28 cellular contexts compared by ENCODE assay signal in the genomic region with DNA sequence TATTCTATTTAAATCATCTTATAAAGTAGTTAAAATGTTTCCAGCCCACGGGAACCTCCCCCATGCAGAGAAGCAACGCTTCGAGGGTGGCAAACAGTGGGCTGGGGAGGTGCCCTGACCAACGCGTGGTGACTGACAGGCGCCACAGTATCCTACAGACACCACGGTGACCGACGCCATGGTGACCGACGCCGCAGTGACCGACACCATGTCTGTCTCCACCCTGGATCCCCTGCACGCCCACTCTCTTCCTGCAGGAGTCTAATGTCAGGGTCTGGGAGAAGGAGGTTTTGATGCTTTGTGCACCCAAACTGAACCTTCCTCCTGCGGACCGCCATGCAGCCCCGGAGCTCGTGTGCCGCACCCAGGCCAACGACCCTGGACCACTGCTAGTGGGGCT.
"Had no signal": no experiment of that assay in that cellular context is flagged by ENCODE, and none has a peak within 500 bp of the region (broad histone marks: within the 10 kb centered on the region; RNA-seq: fewer than 3 reads in every experiment).

No MANE protein-coding gene starts in this region.

- H3K9me3 ChIP-seq: colonic mucosa, neutrophil, prostate gland, vagina had no signal

- H3K4me3 Mint-ChIP-seq: dendritic cell treated with granulocyte-macrophage colony-stimulating factor and Interleukin-4, amounts not matched to agents 40 ng/mL and 50 ng/mL, for 4 days; endodermal cell; natural killer cell; stimulated activated naive B cell treated with anti-CD40 and anti-IgM and Interleukin-4, amounts not matched to agents 10 μg/mL and 1 μg/mL and 100 μg/mL, for 72 hours; stimulated activated naive CD8-positive, alpha-beta T cell treated with anti-CD3 and anti-CD28 coated beads, Interleukin-15, Interleukin-2, amounts not matched to agents 100 ng/mL and 50 ng/mL, for 24 hours had no signal

- ATAC-seq: esophagus mucosa; foreskin keratinocyte; gastroesophageal sphincter; heart left ventricle; left colon; lower lobe of right lung; natural killer cell; stimulated activated naive B cell treated with anti-CD40 and anti-IgM and Interleukin-4, amounts not matched to agents 10 μg/mL and 1 μg/mL and 100 μg/mL, for 72 hours had no signal

- H3K9ac ChIP-seq: parathyroid adenoma had no signal

- H3K27ac Mint-ChIP-seq: dendritic cell treated with granulocyte-macrophage colony-stimulating factor and Interleukin-4, amounts not matched to agents 40 ng/mL and 50 ng/mL, for 4 days; endodermal cell; natural killer cell; stimulated activated naive B cell treated with anti-CD40 and anti-IgM and Interleukin-4, amounts not matched to agents 10 μg/mL and 1 μg/mL and 100 μg/mL, for 72 hours; stimulated activated naive CD8-positive, alpha-beta T cell treated with anti-CD3 and anti-CD28 coated beads, Interleukin-15, Interleukin-2, amounts not matched to agents 100 ng/mL and 50 ng/mL, for 24 hours had no signal

- H3K36me3 ChIP-seq: colonic mucosa, gastroesophageal sphincter, heart left ventricle, left ventricle myocardium inferior, lower lobe of right lung, neutrophil, prostate gland, right atrium auricular region, thoracic aorta, transverse colon, vagina had no signal

- H3K36me3 Mint-ChIP-seq: natural killer cell had no signal

- H3K27me3 ChIP-seq: colonic mucosa, foreskin keratinocyte, gastroesophageal sphincter, heart left ventricle, neutrophil, right atrium auricular region, transverse colon, vagina had no signal

- H3K4me1 ChIP-seq: colonic mucosa, foreskin keratinocyte, gastroesophageal sphincter, heart left ventricle, left ventricle myocardium inferior, lower lobe of right lung, parathyroid adenoma, prostate gland, right atrium auricular region, transverse colon, vagina had no signal

- H3K4me3 ChIP-seq: colonic mucosa, gastroesophageal sphincter, heart left ventricle, left ventricle myocardium inferior, lower lobe of right lung, prostate gland, right atrium auricular region, skin epidermis, thoracic aorta, transverse colon, vagina had no signal

- H3K27me3 Mint-ChIP-seq: dendritic cell treated with granulocyte-macrophage colony-stimulating factor and Interleukin-4, amounts not matched to agents 40 ng/mL and 50 ng/mL, for 4 days; stimulated activated naive B cell treated with anti-CD40 and anti-IgM and Interleukin-4, amounts not matched to agents 10 μg/mL and 1 μg/mL and 100 μg/mL, for 72 hours; stimulated activated naive CD8-positive, alpha-beta T cell treated with anti-CD3 and anti-CD28 coated beads, Interleukin-15, Interleukin-2, amounts not matched to agents 100 ng/mL and 50 ng/mL, for 24 hours had no signal

- H3K27ac ChIP-seq: colonic mucosa, epithelial cell of prostate, foreskin keratinocyte, gastroesophageal sphincter, heart left ventricle, left ventricle myocardium inferior, lower lobe of right lung, neutrophil, parathyroid adenoma, prostate gland, right atrium auricular region, skin epidermis, thoracic aorta, transverse colon, vagina had no signal

- H3K4me1 Mint-ChIP-seq: endodermal cell; natural killer cell; stimulated activated naive B cell treated with anti-CD40 and anti-IgM and Interleukin-4, amounts not matched to agents 10 μg/mL and 1 μg/mL and 100 μg/mL, for 72 hours had no signal

- H2AFZ ChIP-seq: parathyroid adenoma had no signal

- H3K79me2 ChIP-seq: parathyroid adenoma had no signal

- DNase-seq: central memory CD4-positive, alpha-beta T cell; colonic mucosa; effector CD8-positive, alpha-beta T cell; endodermal cell; foreskin keratinocyte; heart left ventricle; hippocampal formation; kidney glomerular epithelial cell; left colon; left ventricle myocardium inferior; lower lobe of right lung; natural killer cell; stimulated activated CD4-positive, alpha-beta T cell treated with anti-CD3 and anti-CD28 coated beads, Interleukin-15, amount 100 ng/mL, for 24 hours; stimulated activated CD4-positive, alpha-beta T cell treated with anti-CD3 and anti-CD28 coated beads, Interleukin-2, amount 100 ng/mL, for 48 hours; stimulated activated naive B cell treated with anti-CD40 and anti-IgM and Interleukin-4, amounts not matched to agents 10 μg/mL and 1 μg/mL and 100 μg/mL, for 72 hours; transverse colon had no signal
